Comparison of ENCODE assay signal across 24 cellular contexts in the genomic region with DNA sequence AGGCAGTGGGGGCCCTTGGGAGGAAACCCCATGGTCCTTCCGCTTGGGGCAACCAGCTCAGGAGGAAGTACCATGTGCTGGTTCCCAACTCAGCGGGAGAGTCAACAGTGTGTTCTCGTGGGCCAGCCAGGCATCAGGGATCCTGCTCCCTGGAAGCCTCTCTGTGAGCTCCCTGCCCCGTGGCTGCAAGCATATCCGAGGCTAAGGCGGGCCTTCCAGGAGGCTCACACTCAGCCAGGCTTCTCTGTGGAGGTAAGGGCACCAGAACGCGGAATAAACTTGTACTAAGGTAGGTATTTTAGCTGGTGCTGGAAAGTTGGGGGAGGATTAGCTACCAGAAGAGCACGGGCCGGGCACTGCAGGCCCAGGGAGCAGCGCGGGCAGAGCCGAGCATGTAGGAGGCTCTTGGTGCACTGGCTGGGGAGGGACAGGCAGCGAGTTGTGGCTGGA.
"Had no signal": no experiment of that assay in that cellular context is flagged by ENCODE, and none has a peak within 500 bp of the region (broad histone marks: within the 10 kb centered on the region; RNA-seq: fewer than 3 reads in every experiment).

No MANE protein-coding gene starts in this region.

- H3K36me3 ChIP-seq: cardiac muscle cell, gastroesophageal sphincter, lower lobe of right lung, sigmoid colon, tibial artery, WERI-Rb-1 had no signal

- H3K9me3 ChIP-seq: body of pancreas, gastroesophageal sphincter, lower lobe of right lung, sigmoid colon, tibial artery had no signal

- FAIRE-seq: TTC549, urothelium cell line had no signal

- DNase-seq: activated CD4-positive, alpha-beta T cell treated with anti-CD3 and anti-CD28 coated beads for 1 hour; activated CD4-positive, alpha-beta T cell treated with anti-CD3 and anti-CD28 coated beads, Interleukin-2, amount 50 U/mL, for 1 hour; activated CD8-positive, alpha-beta T cell treated with anti-CD3 and anti-CD28 coated beads, Interleukin-2, amount 10 ng/mL, durations not matched to agents 7 days and 5 days; activated gamma-delta T cell treated with Interleukin-2 at 50 U/mL for 16 hours; activated T-cell treated with anti-CD3 and anti-CD28 coated beads, Interleukin-2, amount 50 U/mL, for 1 hour; anterior cingulate cortex; body of pancreas; head of caudate nucleus; hypothalamus; lower lobe of right lung; naive B cell; retina; stimulated activated CD4-positive, alpha-beta T cell treated with anti-CD3 and anti-CD28 coated beads, Interleukin-4, amount 100 ng/mL, for 4 hours; stimulated activated naive CD8-positive, alpha-beta T cell treated with anti-CD3 and anti-CD28 coated beads, Interleukin-15, Interleukin-2, amounts not matched to agents 100 U/mL and 50 U/mL, for 24 hours; tibial artery; WERI-Rb-1 had no signal

- ATAC-seq: activated CD8-positive, alpha-beta T cell treated with anti-CD3 and anti-CD28 coated beads, Interleukin-2, amount 10 ng/mL, durations not matched to agents 7 days and 5 days; body of pancreas; gastroesophageal sphincter; lower lobe of right lung; stimulated activated naive CD8-positive, alpha-beta T cell treated with anti-CD3 and anti-CD28 coated beads, Interleukin-15, Interleukin-2, amounts not matched to agents 100 U/mL and 50 U/mL, for 24 hours had no signal

- H3K27ac Mint-ChIP-seq: activated CD8-positive, alpha-beta T cell treated with anti-CD3 and anti-CD28 coated beads, Interleukin-2, amount 10 ng/mL, durations not matched to agents 7 days and 5 days; activated naive CD4-positive, alpha-beta T cell treated with anti-CD3 and anti-CD28 coated beads, Interleukin-2, amount 50 U/mL, for 24 hours; T-helper 2 cell treated with Interferon-gamma antibody and Interleukin-4, amounts not matched to agents 5 μg/mL and 100 μg/mL, for 36 hours had no signal

- H3K4me3 Mint-ChIP-seq: activated CD8-positive, alpha-beta T cell treated with anti-CD3 and anti-CD28 coated beads, Interleukin-2, amount 10 ng/mL, durations not matched to agents 7 days and 5 days; activated naive CD4-positive, alpha-beta T cell treated with anti-CD3 and anti-CD28 coated beads, Interleukin-2, amount 50 U/mL, for 24 hours; T-helper 2 cell treated with Interferon-gamma antibody and Interleukin-4, amounts not matched to agents 5 μg/mL and 100 μg/mL, for 36 hours had no signal

- H3K27ac ChIP-seq: body of pancreas, cardiac muscle cell, epithelial cell of prostate, gastroesophageal sphincter, lower lobe of right lung, sigmoid colon, tibial artery, WERI-Rb-1 had no signal

- H3K4me1 Mint-ChIP-seq: activated naive CD4-positive, alpha-beta T cell treated with anti-CD3 and anti-CD28 coated beads, Interleukin-2, amount 50 U/mL, for 24 hours; naive B cell had no signal

- H3K36me3 Mint-ChIP-seq: activated naive CD4-positive, alpha-beta T cell treated with anti-CD3 and anti-CD28 coated beads, Interleukin-2, amount 50 U/mL, for 24 hours; naive B cell had no signal

- H3K4me3 ChIP-seq: body of pancreas, cardiac muscle cell, gastroesophageal sphincter, lower lobe of right lung, sigmoid colon, tibial artery had no signal

- H3K9me3 Mint-ChIP-seq: activated naive CD4-positive, alpha-beta T cell treated with anti-CD3 and anti-CD28 coated beads, Interleukin-2, amount 50 U/mL, for 24 hours; naive B cell; T-helper 2 cell treated with Interferon-gamma antibody and Interleukin-4, amounts not matched to agents 5 μg/mL and 100 μg/mL, for 36 hours had no signal

- H3K27me3 ChIP-seq: body of pancreas, cardiac muscle cell, sigmoid colon had no signal

- H3K27me3 Mint-ChIP-seq: activated naive CD4-positive, alpha-beta T cell treated with anti-CD3 and anti-CD28 coated beads, Interleukin-2, amount 50 U/mL, for 24 hours had no signal

- H3K4me1 ChIP-seq: body of pancreas, gastroesophageal sphincter, lower lobe of right lung, sigmoid colon, tibial artery had no signal
